Comparison of ENCODE assay signal across 19 cellular contexts in genomic region chr1:211292411-211292810, GRCh38. TPM values are rescaled to one million over a fixed set of nuclear protein-coding genes. Genes with fewer than 3 reads are reported as not detected.
DNase-seq lines count a peak whose midpoint lies in the region; ATAC-seq, FAIRE-seq and TF ChIP-seq lines count a peak whose summit lies in the region.
"Had no signal": no experiment of that assay in that cellular context is flagged by ENCODE, and none has a peak within 500 bp of the region (broad histone marks: within the 10 kb centered on the region; RNA-seq: fewer than 3 reads in every experiment).

No MANE protein-coding gene starts in this region.

- H3K27ac Mint-ChIP-seq in activated naive CD8-positive, alpha-beta T cell, result peak overlapping the region; percentile 29
- no peak overlapping the region for H3K27ac Mint-ChIP-seq in activated naive CD8-positive, alpha-beta T cell treated with anti-CD3 and anti-CD28 coated beads, Interleukin-2, amount 50 U/mL, for 24 hours
- H3K27ac Mint-ChIP-seq in mesothelial cell of epicardium, result peak overlapping the region; percentile 5
- no peak overlapping the region for H3K27ac Mint-ChIP-seq in endodermal cell

- H3K36me3 Mint-ChIP-seq in activated naive CD8-positive, alpha-beta T cell, result peaks cover 13% of the 10 kb centered on the region
- peaks cover 39% of the 10 kb centered on the region for H3K36me3 Mint-ChIP-seq in activated naive CD8-positive, alpha-beta T cell treated with anti-CD3 and anti-CD28 coated beads, Interleukin-2, amount 50 U/mL, for 24 hours (ENCODE audit: low read depth)
- H3K36me3 Mint-ChIP-seq in mesothelial cell of epicardium, result peaks cover 24% of the 10 kb centered on the region
- H3K36me3 Mint-ChIP-seq in endodermal cell (ENCODE audit: low read depth), result peaks cover 75% of the 10 kb centered on the region

- no peak overlapping the region for H3K9ac ChIP-seq in endodermal cell (ENCODE audit: extremely low read depth, low read length, poor library complexity, severe bottlenecking)

- no peak overlapping the region for H3K4me3 ChIP-seq in endodermal cell (ENCODE audit: low read length)

- H3K9me3 Mint-ChIP-seq in activated naive CD8-positive, alpha-beta T cell (ENCODE audit: low read depth), result no peaks in the 10 kb centered on the region
- H3K9me3 Mint-ChIP-seq in activated naive CD8-positive, alpha-beta T cell treated with anti-CD3 and anti-CD28 coated beads, Interleukin-2, amount 50 U/mL, for 24 hours, result no peaks in the 10 kb centered on the region
- H3K9me3 Mint-ChIP-seq in mesothelial cell of epicardium (no peaks in the 10 kb centered on the region), endodermal cell (no peaks in the 10 kb centered on the region)
- H3K9me3 Mint-ChIP-seq: CD8-positive, alpha-beta memory T cell; H9 had no signal

- no peak overlapping the region for H3K4me3 Mint-ChIP-seq in activated naive CD8-positive, alpha-beta T cell
- H3K4me3 Mint-ChIP-seq in activated naive CD8-positive, alpha-beta T cell treated with anti-CD3 and anti-CD28 coated beads, Interleukin-2, amount 50 U/mL, for 24 hours, result no peak overlapping the region
- H3K4me3 Mint-ChIP-seq in mesothelial cell of epicardium (no peak overlapping the region), endodermal cell (no peak overlapping the region)
- H3K4me3 Mint-ChIP-seq: CD4-positive, CD25-positive, alpha-beta regulatory T cell; H9 had no signal

- WGBS in endodermal cell (ENCODE audit: insufficient coverage in 1 of 2, insufficient read length in 1 of 2), 2 experiments, result 80 to 87% methylated on average over 2 of the region's 2 CpGs

- H3K27ac ChIP-seq in endodermal cell (ENCODE audit: low read depth, low read length), result no peak overlapping the region

- H3K27me3 Mint-ChIP-seq in activated naive CD8-positive, alpha-beta T cell, result no peaks in the 10 kb centered on the region
- H3K27me3 Mint-ChIP-seq in activated naive CD8-positive, alpha-beta T cell treated with anti-CD3 and anti-CD28 coated beads, Interleukin-2, amount 50 U/mL, for 24 hours, result no peaks in the 10 kb centered on the region
- H3K27me3 Mint-ChIP-seq in mesothelial cell of epicardium (ENCODE audit: low read depth), result no peaks in the 10 kb centered on the region
- no peaks in the 10 kb centered on the region for H3K27me3 Mint-ChIP-seq in endodermal cell (ENCODE audit: insufficient read depth)
- H3K27me3 Mint-ChIP-seq: CD4-positive, CD25-positive, alpha-beta regulatory T cell; CD8-positive, alpha-beta memory T cell had no signal

- H3K4me1 Mint-ChIP-seq in activated naive CD8-positive, alpha-beta T cell (ENCODE audit: low read depth), result peaks cover 16% of the 10 kb centered on the region
- peaks cover 10% of the 10 kb centered on the region for H3K4me1 Mint-ChIP-seq in activated naive CD8-positive, alpha-beta T cell treated with anti-CD3 and anti-CD28 coated beads, Interleukin-2, amount 50 U/mL, for 24 hours
- H3K4me1 Mint-ChIP-seq in mesothelial cell of epicardium, result peaks cover 14% of the 10 kb centered on the region
- H3K4me1 Mint-ChIP-seq in endodermal cell, result peaks cover 9% of the 10 kb centered on the region
- H3K4me1 Mint-ChIP-seq: H9 had no signal

- TF ChIP-seq CTCF in mesothelial cell of epicardium (IDR thresholded peaks at IDR 0.05; ENCODE audit: unreplicated experiment) (no peak), endodermal cell (conservative IDR thresholded peaks at IDR 0.05) (no peak)

- no peaks in the 10 kb centered on the region for H3K9me3 ChIP-seq in endodermal cell (ENCODE audit: control insufficient read depth, low read length)
- H3K9me3 ChIP-seq: BE2C had no signal

- H3K36me3 ChIP-seq in endodermal cell (ENCODE audit: control insufficient read depth, insufficient read depth, low read length), result peaks cover 86% of the 10 kb centered on the region

- ATAC-seq in activated naive CD8-positive, alpha-beta T cell treated with anti-CD3 and anti-CD28 coated beads, Interleukin-2, amount 50 U/mL, for 24 hours, result no peak

- no peaks in the 10 kb centered on the region for H3K27me3 ChIP-seq in endodermal cell (ENCODE audit: control insufficient read depth, insufficient read depth, low read length, poor library complexity, severe bottlenecking)
- H3K27me3 ChIP-seq: BE2C had no signal

- FAIRE-seq in TTC549 (lab: Jason Lieb, UNC), result peak; percentile 15
- FAIRE-seq: A204.1, G401.6, GM12891, GM19239, H1, HTR-8/SVneo had no signal

- no peaks in the 10 kb centered on the region for H3K4me1 ChIP-seq in endodermal cell (ENCODE audit: control insufficient read depth, insufficient read depth, low read length)
- H3K4me1 ChIP-seq: BE2C had no signal

- no peak for DNase-seq in activated naive CD8-positive, alpha-beta T cell treated with anti-CD3 and anti-CD28 coated beads, Interleukin-2, amount 50 U/mL, for 24 hours
- DNase-seq in mesothelial cell of epicardium (ENCODE audit: low spot score in 2 of 2, unreplicated experiment in 2 of 2) (no peak), endodermal cell (no peak), occipital lobe (lab: John Stamatoyannopoulos, UW) (no peak)
- DNase-seq: ACHN; BE2C; C1 segment of cervical spinal cord; CD4-positive, CD25-positive, alpha-beta regulatory T cell; CD8-positive, alpha-beta memory T cell; COR-L47; H9 had no signal

RNA-seq across cellular contexts. Expression of gene RCOR3, which starts 33.2 kb away (rescaled TPM):
- total RNA-seq in mesothelial cell of epicardium (77.8 to 78.9 TPM (median 78.7 TPM) in 3 replicates), endodermal cell (100 to 1,000 TPM; 133 to 134 TPM), occipital lobe (34.9 TPM)
- 48.1 TPM for polyA plus RNA-seq in endodermal cell (2013, experiment 1 of 2)
- 41.5 TPM for polyA plus RNA-seq in endodermal cell (2013, experiment 2 of 2)

RNA-seq across cellular contexts. Expression of gene TRAF5, which starts 34.2 kb away (rescaled TPM):
- total RNA-seq in mesothelial cell of epicardium (45.6 to 47.6 TPM (median 46.6 TPM) in 3 replicates), endodermal cell (10 to 100 TPM; 56.5 to 78.3 TPM), occipital lobe (13.9 TPM)
- polyA plus RNA-seq in endodermal cell (2013, experiment 1 of 2), result 21.7 TPM
- 23.8 TPM for polyA plus RNA-seq in endodermal cell (2013, experiment 2 of 2)

Comparison
In these comparisons a context has a peak if more than half of its experiments do, and no peak if none do; other contexts are left out.
1. H3K27ac Mint-ChIP-seq: peak in activated naive CD8-positive, alpha-beta T cell (single experiment) and mesothelial cell of epicardium (single experiment); none in activated naive CD8-positive, alpha-beta T cell treated with anti-CD3 and anti-CD28 coated beads, Interleukin-2, amount 50 U/mL, for 24 hours (single experiment) and endodermal cell (single experiment).